In the genomic region with DNA sequence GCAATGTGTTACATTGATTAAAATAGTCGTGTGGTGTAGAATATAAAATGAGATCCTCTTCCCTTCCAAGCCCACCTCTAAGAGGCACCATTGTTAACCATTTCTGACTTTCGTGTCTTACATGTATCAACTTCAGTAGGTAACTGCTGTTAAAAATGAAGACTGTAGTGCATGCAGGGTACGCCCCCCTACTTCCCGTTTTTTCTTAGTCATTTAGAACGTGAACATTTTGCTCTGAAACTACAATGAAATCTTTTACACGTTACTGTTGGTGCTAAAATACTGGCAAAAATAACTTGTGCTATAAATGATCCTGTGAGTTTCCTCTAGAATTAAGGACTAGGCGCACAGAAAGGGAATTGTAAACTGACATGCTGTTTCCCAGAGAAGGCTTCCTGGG, we compare ENCODE assay signal across 21 cellular contexts. TPM values are rescaled to one million over a fixed set of nuclear protein-coding genes. Genes with fewer than 3 reads are reported as not detected.
DNase-seq lines count a peak whose midpoint lies in the region; FAIRE-seq and TF ChIP-seq lines count a peak whose summit lies in the region.
"Had no signal": no experiment of that assay in that cellular context is flagged by ENCODE, and none has a peak within 500 bp of the region (broad histone marks: within the 10 kb centered on the region; RNA-seq: fewer than 3 reads in every experiment).

No MANE protein-coding gene starts in this region.

- in situ Hi-C loops in ACHN (cut with HindIII; ENCODE audit: low pct_ligation_motif_present, low pct_unique_long_range_greater_than_20kb, low sequenced_read_pairs) = no loop called here

- WGBS in testis, 2 donors = 81% methylated on average over 7 of the region's 7 CpGs

- no peaks in the 10 kb centered on the region for H3K27me3 ChIP-seq in testis
- H3K27me3 ChIP-seq: hepatocyte, SJCRH30 had no signal

- DNase-seq in GM18507 (ENCODE audit: extremely low spot score, insufficient read length, low read depth) (no peak), MV-4-11 (lab: John Stamatoyannopoulos, UW) (peak; percentile 56), SIG-M5 treated with dmso at 0.1 percent for 504 hours (lab: John Stamatoyannopoulos, UW; ENCODE audit: unreplicated experiment) (peak; percentile 46), progenitor cell of endocrine pancreas (ENCODE audit: low spot score, unreplicated experiment) (no peak), testis (no peak), ACHN (no peak), HT-29 (ENCODE audit: low spot score) (no peak), COR-L47 (lab: John Stamatoyannopoulos, UW) (no peak)
- DNase-seq: activated CD8-positive, alpha-beta T cell treated with anti-CD3 and anti-CD28 coated beads for 36 hours; amniotic stem cell; GOT3; NCI-H1417 treated with DMSO at 0.1 percent for 48 hours; NCI-H2107; NCI-H510A; SJCRH30 had no signal

- no peak overlapping the region for H3K27ac ChIP-seq in testis
- H3K27ac ChIP-seq: epithelial cell of prostate, hepatocyte, SJCRH30 had no signal

- H3K9me3 Mint-ChIP-seq in progenitor cell of endocrine pancreas (ENCODE audit: low read depth) = no peaks in the 10 kb centered on the region
- H3K9me3 Mint-ChIP-seq: activated CD8-positive, alpha-beta T cell treated with anti-CD3 and anti-CD28 coated beads for 36 hours had no signal

- TF ChIP-seq POLR2A in testis (IDR thresholded peaks at IDR 0.05) = no peak

- peaks cover 34% of the 10 kb centered on the region for H3K4me1 Mint-ChIP-seq in progenitor cell of endocrine pancreas (ENCODE audit: low read depth)

- no peak overlapping the region for H3K4me3 Mint-ChIP-seq in progenitor cell of endocrine pancreas (ENCODE audit: low read depth)
- H3K4me3 Mint-ChIP-seq: activated CD8-positive, alpha-beta T cell treated with anti-CD3 and anti-CD28 coated beads for 36 hours had no signal

- no peaks in the 10 kb centered on the region for H3K36me3 ChIP-seq in testis (ENCODE audit: low read depth, missing control alignments)
- H3K36me3 ChIP-seq: SJCRH30 had no signal

- intact Hi-C loops in testis (cut with DNase I; ENCODE audit: low total_unique reads) = no loop called here

- peaks cover 6% of the 10 kb centered on the region for H3K36me3 Mint-ChIP-seq in progenitor cell of endocrine pancreas (ENCODE audit: insufficient read depth)

- no peaks in the 10 kb centered on the region for H3K9me3 ChIP-seq in testis
- H3K9me3 ChIP-seq: SJCRH30 had no signal

- no peaks in the 10 kb centered on the region for H3K4me1 ChIP-seq in testis
- H3K4me1 ChIP-seq: SJCRH30 had no signal

- TF ChIP-seq CTCF in progenitor cell of endocrine pancreas (IDR thresholded peaks at IDR 0.05; ENCODE audit: unreplicated experiment) = no peak
- no peak for TF ChIP-seq CTCF in testis (IDR thresholded peaks at IDR 0.05)

- H3K4me3 ChIP-seq in testis = no peak overlapping the region
- H3K4me3 ChIP-seq: hepatocyte, SJCRH30 had no signal

- H3K27me3 Mint-ChIP-seq in progenitor cell of endocrine pancreas = no peaks in the 10 kb centered on the region
- H3K27me3 Mint-ChIP-seq: activated CD8-positive, alpha-beta T cell treated with anti-CD3 and anti-CD28 coated beads for 36 hours had no signal

- FAIRE-seq in GM18507 (lab: Jason Lieb, UNC) = peak; percentile 12

- peak overlapping the region; percentile 7 for H3K27ac Mint-ChIP-seq in progenitor cell of endocrine pancreas
- H3K27ac Mint-ChIP-seq: activated CD8-positive, alpha-beta T cell treated with anti-CD3 and anti-CD28 coated beads for 36 hours had no signal

RNA-seq across cellular contexts. Expression of a gene that starts 41.5 kb away (rescaled TPM):
- total RNA-seq in progenitor cell of endocrine pancreas (302 and 345 TPM in 2 replicates), testis (10 to 100 TPM; 50.5 to 91.1 TPM)
- polyA plus RNA-seq in testis (ENCODE audit: insufficient read depth, low read depth, low replicate concordance) = 29.0 TPM
- total RNA-seq in HT-29 (2014; rRNA removed; shearing (Covaris generic)) = 27.5 and 28.6 TPM in 2 replicates
- total RNA-seq: fibroblast of villous mesenchyme, HT1080, LHCN-M2, renal cortical epithelial cell, SJCRH30 had no signal

Comparison
In these comparisons a context has a peak if more than half of its experiments do, and no peak if none do; other contexts are left out.
1. DNase-seq: peak in MV-4-11 (single experiment) and SIG-M5 treated with dmso at 0.1 percent for 504 hours (single experiment); none in GM18507 (single experiment), progenitor cell of endocrine pancreas (single experiment), testis (single experiment), ACHN (single experiment), HT-29 (single experiment) and COR-L47 (single experiment).